9 cellular contexts compared by ENCODE assay signal in genomic region chr2:25822190-25823117, GRCh38. TPM values are rescaled to one million over a fixed set of nuclear protein-coding genes. Genes with fewer than 3 reads are reported as not detected.
DNase-seq lines count a peak whose midpoint lies in the region; ATAC-seq and TF ChIP-seq lines count a peak whose summit lies in the region.
"Had no signal": no experiment of that assay in that cellular context is flagged by ENCODE, and none has a peak within 500 bp of the region (broad histone marks: within the 10 kb centered on the region; RNA-seq: fewer than 3 reads in every experiment).

No MANE protein-coding gene starts in this region.

- H3K36me3 ChIP-seq in liver (ENCODE audit: control insufficient read depth in 4 of 4, insufficient read depth in 3 of 4, low read depth in 1 of 4, low read length in 3 of 4): no peaks in the 10 kb centered on the region

- POLR2A ChIA-PET in MCF 10A (lab: Yijun Ruan, JAX): no interaction called here

- DNase-seq in CMK (ENCODE audit: low read depth) (peak; percentile 29), MCF 10A (ENCODE audit: unreplicated experiment) (peak; percentile 12), HK-2 (ENCODE audit: unreplicated experiment) (no peak), foreskin melanocyte (no peak), NCI-H1694 (lab: John Stamatoyannopoulos, UW) (no peak)
- peak; percentile 14 for DNase-seq in stimulated activated CD8-positive, alpha-beta memory T cell treated with anti-CD3 and anti-CD28 coated beads, Interleukin-15, amount 100 ng/mL, for 24 hours (ENCODE audit: low read depth)

- peak overlapping the region; percentile 30 to 38 for H3K9ac ChIP-seq in liver (ENCODE audit: low read depth in 1 of 2, low read length in 2 of 2)

- intact Hi-C loops in MCF 10A (cut with micrococcal nuclease): no loop called here

- H3K4me3 ChIP-seq in liver (ENCODE audit: low read depth in 1 of 3, low read length in 3 of 3): peak overlapping the region; percentile 43 to 67 (median 61)

- ATAC-seq in activated CD4-positive, CD25-positive, alpha-beta regulatory T cell treated with anti-CD3 and anti-CD28 coated beads, Interleukin-2, amount 50 U/mL, for 24 hours: peak; percentile 5 to 12

- CTCF ChIA-PET in MCF 10A (lab: Yijun Ruan, JAX): no interaction called here

- 27% methylated on average over 30 of the region's 30 CpGs for WGBS in liver

- H3K4me1 Mint-ChIP-seq in MCF 10A (ENCODE audit: insufficient read depth, unreplicated experiment): peaks cover 12% of the 10 kb centered on the region

- H3K27ac ChIP-seq in liver (ENCODE audit: low read depth in 1 of 2, low read length in 2 of 2): peak overlapping the region; percentile 56 to 69

- no peak overlapping the region for H3K27ac Mint-ChIP-seq in MCF 10A (ENCODE audit: low read depth, unreplicated experiment)

- peaks cover 4 to 54% (median 36%) of the 10 kb centered on the region in 4 donors for H3K4me1 ChIP-seq in liver (ENCODE audit: control insufficient read depth in 4 of 4, insufficient read depth in 4 of 4, low read length in 3 of 4)

- no TSS peak for BruUV-seq in MCF 10A (replicated peaks; lab: Mats Ljungman, UMichigan)

- TF ChIP-seq RAD21 in liver (IDR thresholded peaks at IDR 0.05): no peak

- H3K27me3 ChIP-seq in liver (ENCODE audit: control insufficient read depth in 4 of 4, insufficient read depth in 4 of 4, low read length in 3 of 4): no peaks in the 10 kb centered on the region

- peaks cover 13% of the 10 kb centered on the region for H3K36me3 Mint-ChIP-seq in MCF 10A (ENCODE audit: insufficient read depth, unreplicated experiment)

- no peaks in the 10 kb centered on the region for H3K27me3 Mint-ChIP-seq in MCF 10A (ENCODE audit: insufficient read depth, unreplicated experiment)
- H3K27me3 Mint-ChIP-seq: brain had no signal

- H3K9me3 Mint-ChIP-seq in MCF 10A (ENCODE audit: unreplicated experiment): no peaks in the 10 kb centered on the region
- H3K9me3 Mint-ChIP-seq: brain had no signal

- H3K4me3 Mint-ChIP-seq in MCF 10A (ENCODE audit: unreplicated experiment): no peak overlapping the region

- no peaks in the 10 kb centered on the region for H3K9me3 ChIP-seq in liver (ENCODE audit: control insufficient read depth in 4 of 4, low read length in 3 of 4)

- TF ChIP-seq CTCF in MCF 10A (IDR thresholded peaks at IDR 0.05; ENCODE audit: unreplicated experiment): no peak
- no peak for TF ChIP-seq CTCF in liver (IDR thresholded peaks at IDR 0.05; ENCODE audit: low read depth, low read length, missing input control)

TF ChIP-seq in liver, 16 proteins besides CTCF, POLR2A, EP300 and RAD21:
- peak; percentile 89 for TF ChIP-seq YY1 (IDR thresholded peaks at IDR 0.05)
- TF ChIP-seq TAF1 (conservative IDR thresholded peaks at IDR 0.05): no peak
- no peak for TF ChIP-seq FOXA1 (IDR thresholded peaks at IDR 0.05)
- no peak for TF ChIP-seq JUND (IDR thresholded peaks at IDR 0.05)
- peak in 1 of 2 donors; percentile 15 for TF ChIP-seq HNF4A (conservative IDR thresholded peaks at IDR 0.05)
- TF ChIP-seq EGR1 (IDR thresholded peaks at IDR 0.05; ENCODE audit: low read depth in 2 of 2): no peak
- TF ChIP-seq ZBTB33 (IDR thresholded peaks at IDR 0.05): peak; percentile 26
- peak in 1 of 2 donors; percentile 23 for TF ChIP-seq RXRA (IDR thresholded peaks at IDR 0.05)

RNA-seq across cellular contexts. Expression of gene ASXL2, which starts 55.8 kb away (rescaled TPM):
- 34.0 and 35.3 TPM in 2 replicates for total RNA-seq in MCF 10A (2022)
- total RNA-seq in liver: 1 to 10 TPM; 6.0 to 7.3 TPM
- polyA plus RNA-seq in liver: 1 to 10 TPM; 2.4 to 2.8 TPM

Comparison
In these comparisons a context has a peak if more than half of its experiments do, and no peak if none do; other contexts are left out.
1. DNase-seq: peak in CMK (single experiment), MCF 10A (single experiment) and stimulated activated CD8-positive, alpha-beta memory T cell treated with anti-CD3 and anti-CD28 coated beads, Interleukin-15, amount 100 ng/mL, for 24 hours (single experiment); none in HK-2 (single experiment), foreskin melanocyte (single experiment) and NCI-H1694 (single experiment).